In genomic region chr5:3197699-3198098, GRCh38 we compare ENCODE assay signal across 11 cellular contexts.
DNase-seq lines count a peak whose midpoint lies in the region; TF ChIP-seq lines count a peak whose summit lies in the region.
"Had no signal": no experiment of that assay in that cellular context is flagged by ENCODE, and none has a peak within 500 bp of the region (broad histone marks: within the 10 kb centered on the region; RNA-seq: fewer than 3 reads in every experiment).

No MANE protein-coding gene starts in this region.

- no peak for TF ChIP-seq POLR2A in erythroblast (IDR thresholded peaks at IDR 0.05; ENCODE audit: low read length)

- H3K27ac ChIP-seq in SJCRH30 (peak overlapping the region; percentile 89), iPS-20b (ENCODE audit: low read length) (no peak overlapping the region), substantia nigra (ENCODE audit: low read depth, low read length, poor library complexity, severe bottlenecking) (no peak overlapping the region)
- H3K27ac ChIP-seq: vagina had no signal

- H3K9ac ChIP-seq in iPS-20b (ENCODE audit: low read depth, low read length) = peak overlapping the region; percentile 6; the same call in 1 of the 2 replicates

- H3K36me3 ChIP-seq in SJCRH30 (no peaks in the 10 kb centered on the region), iPS-20b (ENCODE audit: insufficient read depth, low read depth, low read length) (no peaks in the 10 kb centered on the region)
- H3K36me3 ChIP-seq: vagina had no signal

- no peaks in the 10 kb centered on the region for H3K4me1 ChIP-seq in SJCRH30
- H3K4me1 ChIP-seq in iPS-20b (ENCODE audit: insufficient read depth, low read length) = peaks cover 26% of the 10 kb centered on the region; the same call in 1 of the 2 replicates
- H3K4me1 ChIP-seq: vagina had no signal

- H3K27me3 ChIP-seq in SJCRH30 (no peaks in the 10 kb centered on the region), iPS-20b (ENCODE audit: insufficient read depth, low read length) (peaks cover 49% of the 10 kb centered on the region)
- H3K27me3 ChIP-seq: vagina had no signal

- H3K9me3 ChIP-seq in SJCRH30 (replicated peaks) = no peaks in the 10 kb centered on the region
- no peaks in the 10 kb centered on the region for H3K9me3 ChIP-seq in iPS-20b (ENCODE audit: insufficient read depth, low read depth, low read length)
- H3K9me3 ChIP-seq: vagina had no signal

- intact Hi-C loops in posterior vena cava (cut with DNase I) = no loop called here

- H3K4me3 ChIP-seq in SJCRH30 (peak overlapping the region; percentile 43), iPS-20b (ENCODE audit: low read length) (peak overlapping the region; percentile 66)
- H3K4me3 ChIP-seq: K562, vagina had no signal

- DNase-seq in NCI-H82 (lab: John Stamatoyannopoulos, UW) = peak; percentile 33
- DNase-seq in NCI-H82 treated with DMSO at 0.1 percent for 48 hours (lab: John Stamatoyannopoulos, UW; ENCODE audit: unreplicated experiment) = no peak
- peak; percentile 73 to 78 for DNase-seq in SJCRH30
- peak in 32 of 49 donors; percentile 7 to 63 (median 26) for DNase-seq in substantia nigra (lab: John Stamatoyannopoulos, UW)
- DNase-seq in AML-193 (lab: John Stamatoyannopoulos, UW) = no peak
- no peak for DNase-seq in posterior vena cava (ENCODE audit: low spot score)
- no peak for DNase-seq in erythroblast (lab: John Stamatoyannopoulos, UW)
- DNase-seq: DND-41 had no signal

Comparison
In these comparisons a context has a peak if more than half of its experiments do, and no peak if none do; other contexts are left out.
1. DNase-seq: peak in NCI-H82 (single experiment), SJCRH30 (2 of 2) and substantia nigra (32 of 49); none in NCI-H82 treated with DMSO at 0.1 percent for 48 hours (single experiment), AML-193 (0 of 2), posterior vena cava (single experiment) and erythroblast (0 of 2).